In the genomic region with DNA sequence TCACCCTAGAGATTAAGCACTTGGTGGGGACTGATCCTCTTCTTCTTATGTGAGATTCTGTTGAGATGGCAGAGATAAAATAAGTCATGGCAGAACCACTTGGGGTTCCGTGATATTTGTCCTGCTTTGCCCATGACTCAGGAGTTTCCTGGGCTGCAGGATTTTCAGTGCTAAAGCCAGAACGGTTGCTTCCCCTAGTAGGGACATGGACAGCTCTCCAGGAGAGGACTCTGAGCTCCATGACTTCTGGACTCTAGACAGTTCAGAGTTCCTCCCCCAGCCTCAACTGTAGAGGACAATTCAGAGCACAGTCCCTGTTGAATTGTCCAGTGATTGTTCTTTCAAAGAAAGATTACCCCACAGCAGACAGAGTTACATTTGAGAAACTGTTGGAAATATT, we compare ENCODE assay signal across 23 cellular contexts.
"Had no signal": no experiment of that assay in that cellular context is flagged by ENCODE, and none has a peak within 500 bp of the region (broad histone marks: within the 10 kb centered on the region; RNA-seq: fewer than 3 reads in every experiment).

No MANE protein-coding gene starts in this region.

- DNase-seq: activated CD4-positive, alpha-beta T cell treated with anti-CD3 and anti-CD28 coated beads for 48 hours; activated CD4-positive, alpha-beta T cell treated with anti-CD3 and anti-CD28 coated beads, Interleukin-2, amount 50 U/mL, for 4 hours; activated CD4-positive, CD25-positive, alpha-beta regulatory T cell treated with anti-CD3 and anti-CD28 coated beads, Interleukin-2, amount 50 U/mL, for 72 hours; activated CD8-positive, alpha-beta memory T cell treated with anti-CD3 and anti-CD28 coated beads, Interleukin-2, amount 50 U/mL, for 48 hours; activated CD8-positive, alpha-beta T cell treated with anti-CD3 and anti-CD28 coated beads, Interleukin-2, amount 10 ng/mL, durations not matched to agents 7 days and 5 days; activated effector memory CD4-positive, alpha-beta T cell treated with Interleukin-2 at 50 U/mL for 16 hours; activated naive CD4-positive, alpha-beta T cell; activated T-cell treated with anti-CD3 and anti-CD28 coated beads, Interleukin-2, amount 50 U/mL, for 1 hour; amniotic stem cell; brain microvascular endothelial cell; Kasumi-1; NCI-H1105 treated with DMSO at 0.1 percent for 48 hours; NCI-H1436 treated with DMSO at 0.1 percent for 48 hours; NCI-H187; NCI-H2081; NCI-H510A treated with DMSO at 0.1 percent for 48 hours; PC-3; SIG-M5; T-helper 17 cell; T-helper 9 cell had no signal

- H3K27ac ChIP-seq: brain microvascular endothelial cell, cardiac muscle cell had no signal

- ATAC-seq: activated CD8-positive, alpha-beta T cell treated with anti-CD3 and anti-CD28 coated beads, Interleukin-2, amount 10 ng/mL, durations not matched to agents 7 days and 5 days; K562; PC-3; T-helper 17 cell; WTC11 had no signal
